In genomic region chr1:223702735-223703667, GRCh38 we compare ENCODE assay signal across 11 cellular contexts. TPM values are rescaled to one million over a fixed set of nuclear protein-coding genes. Genes with fewer than 3 reads are reported as not detected.
DNase-seq lines count a peak whose midpoint lies in the region; ATAC-seq, FAIRE-seq and TF ChIP-seq lines count a peak whose summit lies in the region.
"Had no signal": no experiment of that assay in that cellular context is flagged by ENCODE, and none has a peak within 500 bp of the region (broad histone marks: within the 10 kb centered on the region; RNA-seq: fewer than 3 reads in every experiment).

No MANE protein-coding gene starts in this region.

- no peak overlapping the region for H4K8ac ChIP-seq in neuronal stem cell (ENCODE audit: low read depth, low read length)

- BruUV-seq in K562 (replicated peaks; lab: Mats Ljungman, UMichigan), result no TSS peak

- intact Hi-C loops in K562 (cut with micrococcal nuclease), result loop anchor here (10.0 kb wide), 1 partner anchor 1222 kb away; the partner anchor contains the start of gene DNAH14

- H3K79me1 ChIP-seq in neuronal stem cell (ENCODE audit: low read depth, low read length), result no peaks in the 10 kb centered on the region

- H3K9me3 ChIP-seq in K562 (replicated peaks; ENCODE audit: control insufficient read depth, insufficient read depth, low read depth, low read length) (no peaks in the 10 kb centered on the region), neuronal stem cell (replicated peaks in 1 of 2; ENCODE audit: control insufficient read depth in 2 of 2, insufficient read depth in 1 of 2, low read depth in 1 of 2, low read length in 2 of 2) (no peaks in the 10 kb centered on the region)

- H3K36me3 ChIP-seq in K562 (ENCODE audit: control insufficient read depth, insufficient read depth, low read length), result no peaks in the 10 kb centered on the region
- H3K36me3 ChIP-seq in neuronal stem cell (replicated peaks in 1 of 2; ENCODE audit: control insufficient read depth in 2 of 2, insufficient read depth in 2 of 2, low read length in 2 of 2), result no peaks in the 10 kb centered on the region

- POLR2A ChIA-PET in K562 (lab: Yijun Ruan, JAX), result interaction anchor here (0.6 to 1.2 kb wide), 2 partner anchors 8 to 9 kb away, joined by 4 to 5 read pairs; partner anchors contain the start of gene CAPN2

- no peak overlapping the region for H3K18ac ChIP-seq in neuronal stem cell (ENCODE audit: low read length)

- no peaks in the 10 kb centered on the region for H4K20me1 ChIP-seq in K562 (replicated peaks; ENCODE audit: control insufficient read depth, insufficient read depth, low read length)

- H3K4me3 ChIP-seq in K562 (no peak overlapping the region), neuronal stem cell (ENCODE audit: low read length in 2 of 2) (no peak overlapping the region)

- no peak overlapping the region for H2BK5ac ChIP-seq in neuronal stem cell (ENCODE audit: low read length)

- H3K4me1 ChIP-seq in K562 (replicated peaks in 1 of 2; ENCODE audit: control insufficient read depth in 2 of 2, insufficient read depth in 2 of 2, low read length in 2 of 2) (peaks cover 33 to 47% of the 10 kb centered on the region in 2 experiments), neuronal stem cell (ENCODE audit: control insufficient read depth in 2 of 2, insufficient read depth in 1 of 2, low read depth in 1 of 2, low read length in 2 of 2) (peaks cover 10 to 25% of the 10 kb centered on the region in 2 donors)

- no peak overlapping the region for H3K4ac ChIP-seq in neuronal stem cell (ENCODE audit: low read length)

- in situ Hi-C loops in K562 (cut with MboI), result loop anchor here (25.0 kb wide), 1 partner anchor 209 kb away; no protein-coding TSS in a partner anchor

- no peaks in the 10 kb centered on the region for H3K79me2 ChIP-seq in K562 (ENCODE audit: control insufficient read depth, insufficient read depth, low read length)

- no peak for TF ChIP-seq POLR2A in K562 (conservative IDR thresholded peaks at IDR 0.05)

- no peak overlapping the region for H3K4me2 ChIP-seq in K562 (ENCODE audit: insufficient read depth, low read length)
- no peak overlapping the region for H3K4me2 ChIP-seq in neuronal stem cell (ENCODE audit: insufficient read depth, low read length, poor library complexity, severe bottlenecking)

- peak overlapping the region; percentile 40; the same call in 1 of the 2 replicates for H2AFZ ChIP-seq in K562 (ENCODE audit: low read depth, low read length)
- peak overlapping the region; percentile 19 for H2AFZ ChIP-seq in neuronal stem cell (ENCODE audit: low read length)

- H4K91ac ChIP-seq in neuronal stem cell (ENCODE audit: low read depth, low read length, poor library complexity), result no peak overlapping the region

- H3K14ac ChIP-seq in neuronal stem cell (ENCODE audit: low read length), result no peak overlapping the region

- H3K9ac ChIP-seq in K562 (ENCODE audit: insufficient read depth in 1 of 2, low read depth in 2 of 2, low read length in 2 of 2) (peak overlapping the region in 1 of 2 experiments; percentile 29; a peak in 1 of 4 replicates), neuronal stem cell (ENCODE audit: low read depth, low read length, poor library complexity) (no peak overlapping the region)

- CTCF ChIA-PET in K562 (lab: Yijun Ruan, JAX; ENCODE audit: low intra/inter-chr PET ratio), result no interaction called here

- H3K27me3 ChIP-seq in K562 (ENCODE audit: control insufficient read depth in 2 of 2, insufficient read depth in 2 of 2, low read length in 2 of 2), result no peaks in the 10 kb centered on the region
- no peaks in the 10 kb centered on the region for H3K27me3 ChIP-seq in neuronal stem cell (ENCODE audit: control insufficient read depth in 3 of 3, insufficient read depth in 3 of 3, low read depth in 1 of 3, low read length in 3 of 3)

- H3K27ac ChIP-seq in K562 (ENCODE audit: extremely low read depth, low read depth, low read length), result no peak overlapping the region
- no peak overlapping the region for H3K27ac ChIP-seq in neuronal stem cell (replicated peaks; ENCODE audit: low read length)
- H3K27ac ChIP-seq: VCaP had no signal

- TF ChIP-seq RAD21 in K562 (CRISPR knock-in tag; conservative IDR thresholded peaks at IDR 0.05 in 1 of 2, IDR thresholded peaks at IDR 0.05 in 1 of 2), result no peak

- ATAC-seq in K562 (no peak), HG03442 (IDR thresholded peaks at IDR 0.05; ENCODE audit: unreplicated experiment) (no peak)

- 52% methylated on average over 4 of the region's 4 CpGs for WGBS in K562 (ENCODE audit: insufficient coverage, low coverage, missing lambda C conversion rate)
- WGBS in neuronal stem cell (ENCODE audit: extremely low coverage in 2 of 2, insufficient read length in 2 of 2, insufficient replicate concordance in 1 of 2), 2 donors, result no CpG with 5 or more reads among the region's 4 CpGs

- no peaks in the 10 kb centered on the region for H3K9me1 ChIP-seq in K562 (ENCODE audit: control insufficient read depth, insufficient read depth, low read length)

- no peak for TF ChIP-seq CTCF in K562 (IDR thresholded peaks at IDR 0.05 in 2 of 3, conservative IDR thresholded peaks at IDR 0.05 in 1 of 3; ENCODE audit: insufficient read depth in 2 of 3, low read depth in 1 of 3, low read length in 3 of 3)

- no peak overlapping the region for H3K23ac ChIP-seq in neuronal stem cell (ENCODE audit: low read depth, low read length, poor library complexity)

- H2AK5ac ChIP-seq in neuronal stem cell (ENCODE audit: low read depth, low read length), result no peak overlapping the region

- TF ChIP-seq EP300 in K562 (IDR thresholded peaks at IDR 0.05; ENCODE audit: low read length), result no peak

- no peak for FAIRE-seq in K562 (lab: Jason Lieb, UNC)
- FAIRE-seq: G401.6, GM19239 had no signal

- H2BK120ac ChIP-seq in neuronal stem cell (ENCODE audit: low read depth, low read length), result no peak overlapping the region

- no peak overlapping the region for H2BK15ac ChIP-seq in neuronal stem cell (ENCODE audit: low read length)

- DNase-seq in Daoy (ENCODE audit: low read depth) (peak; percentile 78), M059J (ENCODE audit: low read depth) (peak; percentile 97), K562 (ENCODE audit: extremely low read depth in 1 of 4, low spot score in 3 of 4) (peak in 1 of 4 experiments; percentile 7), neuronal stem cell (ENCODE audit: low spot score) (no peak), NK-92 (lab: John Stamatoyannopoulos, UW; ENCODE audit: unreplicated experiment) (no peak), NCI-H1048 (lab: John Stamatoyannopoulos, UW) (no peak)
- DNase-seq: central memory CD4-positive, alpha-beta T cell had no signal

- no peak overlapping the region for H2BK12ac ChIP-seq in neuronal stem cell (ENCODE audit: low read length)

TF ChIP-seq in K562, 482 proteins besides CTCF, POLR2A, EP300 and RAD21 (continues in another document):
- TF ChIP-seq ARID1B (IDR thresholded peaks at IDR 0.05) (0 out of 2 replicates have a peak, but pooled peaks have one; percentile 7), JUN (IDR thresholded peaks at IDR 0.05; ENCODE audit: borderline replicate concordance, low read depth, low read length) (peak; percentile 51; the same call in 1 of the 2 replicates), JUN (CRISPR knock-in tag; IDR thresholded peaks at IDR 0.05; ENCODE audit: borderline replicate concordance) (no peak)

RNA-seq across cellular contexts. Expression of gene CAPN2, which starts 9.3 kb away (rescaled TPM):
- 186 and 189 TPM in 2 replicates for total RNA-seq in Daoy (2014; rRNA removed; shearing (Covaris generic))
- 177 and 253 TPM in 2 replicates for total RNA-seq in M059J (2014; rRNA removed; shearing (Covaris generic))
- 180 and 218 TPM in 2 replicates for total RNA-seq in K562 (2011; cell fraction: chromatin; rRNA removed; ENCODE audit: low replicate concordance)
- total RNA-seq in K562 (2011; cell fraction: nucleolus; rRNA removed), result 119 and 120 TPM in 2 replicates
- 132 and 165 TPM in 2 replicates for total RNA-seq in K562 (2011; cell fraction: nucleoplasm; rRNA removed)
- 116 and 157 TPM in 2 replicates for total RNA-seq in K562 (2014; rRNA removed)
- 80.4 and 84.2 TPM in 2 replicates for total RNA-seq in K562 (2014; rRNA removed; fragmentation: Illumina TruSeq; extraction: Trizol)
- 86.8 and 87.7 TPM in 2 replicates for total RNA-seq in K562 (2015; rRNA removed; fragmentation: Illumina TruSeq; extraction: Trizol)
- total RNA-seq in K562 (2021), result 94.8 and 101 TPM in 2 replicates
- polyA plus RNA-seq in K562 (2011; rRNA removed), result 113 and 120 TPM in 2 replicates
- 55.7 and 58.0 TPM in 2 replicates for polyA plus RNA-seq in K562 (2011; cell fraction: cytosol; rRNA removed)
- polyA plus RNA-seq in K562 (2011; cell fraction: nucleus; rRNA removed), result 254 and 312 TPM in 2 replicates
- 81.1 and 119 TPM in 2 replicates for polyA plus RNA-seq in K562 (2012)
- 92.6 and 102 TPM in 2 replicates for polyA plus RNA-seq in K562 (2014; fragmentation: Illumina TruSeq; extraction: Trizol)
- polyA plus RNA-seq in K562 (2014; fragmentation: Nextera tagmentation; extraction: Ambion mirVana), result 10 to 100 TPM; 24.6 to 28.5 TPM
- 106 and 124 TPM in 2 replicates for polyA plus RNA-seq in K562 (2014; rRNA removed)
- 114 and 116 TPM in 2 replicates for polyA minus RNA-seq in K562 (2011; rRNA and poly(A)+ RNA removed)
- 68.3 and 82.5 TPM in 2 replicates for polyA minus RNA-seq in K562 (2011; cell fraction: cytosol; rRNA and poly(A)+ RNA removed)
- 63.0 and 87.3 TPM in 2 replicates for polyA minus RNA-seq in K562 (2011; cell fraction: nucleus; rRNA and poly(A)+ RNA removed)
- 50.4 TPM for polyA plus RNA-seq in neuronal stem cell (2013, experiment 1 of 2)
- 50.8 TPM for polyA plus RNA-seq in neuronal stem cell (2013, experiment 2 of 2)

RNA-seq across cellular contexts. Expression of gene CAPN8, which starts 37.5 kb away (rescaled TPM):
- not detected in 2 replicates for total RNA-seq in Daoy (2014; rRNA removed; shearing (Covaris generic))
- total RNA-seq in M059J (2014; rRNA removed; shearing (Covaris generic)), result not detected in 2 replicates
- not detected in 2 replicates for total RNA-seq in K562 (2011; cell fraction: chromatin; rRNA removed; ENCODE audit: low replicate concordance)
- total RNA-seq in K562 (2011; cell fraction: nucleolus; rRNA removed), result not detected in 2 replicates
- not detected in 2 replicates for total RNA-seq in K562 (2011; cell fraction: nucleoplasm; rRNA removed)
- total RNA-seq in K562 (2014; rRNA removed), result not detected in 2 replicates
- not detected in 2 replicates for total RNA-seq in K562 (2014; rRNA removed; fragmentation: Illumina TruSeq; extraction: Trizol)
- total RNA-seq in K562 (2015; rRNA removed; fragmentation: Illumina TruSeq; extraction: Trizol), result not detected in 2 replicates
- total RNA-seq in K562 (2021), result not detected in 2 replicates
- 0.06 TPM in 1 of 2 replicates, not detected in the other for polyA plus RNA-seq in K562 (2011; rRNA removed)
- polyA plus RNA-seq in K562 (2011; cell fraction: cytosol; rRNA removed), result not detected in 2 replicates
- not detected in 2 replicates for polyA plus RNA-seq in K562 (2011; cell fraction: nucleus; rRNA removed)
- polyA plus RNA-seq in K562 (2012), result not detected in 2 replicates
- polyA plus RNA-seq in K562 (2014; fragmentation: Illumina TruSeq; extraction: Trizol), result not detected in 2 replicates
- not detected for polyA plus RNA-seq in K562 (2014; fragmentation: Nextera tagmentation; extraction: Ambion mirVana)
- not detected in 2 replicates for polyA plus RNA-seq in K562 (2014; rRNA removed)
- not detected in 2 replicates for polyA minus RNA-seq in K562 (2011; rRNA and poly(A)+ RNA removed)
- not detected in 2 replicates for polyA minus RNA-seq in K562 (2011; cell fraction: cytosol; rRNA and poly(A)+ RNA removed)
- not detected in 2 replicates for polyA minus RNA-seq in K562 (2011; cell fraction: nucleus; rRNA and poly(A)+ RNA removed)
- 0.21 TPM for polyA plus RNA-seq in neuronal stem cell (2013, experiment 1 of 2)
- 0.10 TPM for polyA plus RNA-seq in neuronal stem cell (2013, experiment 2 of 2)

Comparison
In these comparisons a context has a peak if more than half of its experiments do, and no peak if none do; other contexts are left out.
1. DNase-seq: peak in Daoy (single experiment) and M059J (single experiment); none in neuronal stem cell (single experiment), NK-92 (single experiment) and NCI-H1048 (single experiment).